Comparison of ENCODE assay signal across 8 cellular contexts in genomic region chr11:59550842-59551650, GRCh38. TPM values are rescaled to one million over a fixed set of nuclear protein-coding genes. Genes with fewer than 3 reads are reported as not detected.
DNase-seq lines count a peak whose midpoint lies in the region; ATAC-seq and TF ChIP-seq lines count a peak whose summit lies in the region.

No MANE protein-coding gene starts in this region.

- H3K4me1 Mint-ChIP-seq in activated naive CD8-positive, alpha-beta T cell treated with anti-CD3 and anti-CD28 coated beads, Interleukin-2, amount 50 U/mL, for 24 hours, result peaks cover 42% of the 10 kb centered on the region

- peak; percentile 39 for ATAC-seq in HG02571 (IDR thresholded peaks at IDR 0.05; ENCODE audit: unreplicated experiment)
- ATAC-seq in activated naive CD8-positive, alpha-beta T cell treated with anti-CD3 and anti-CD28 coated beads, Interleukin-2, amount 50 U/mL, for 24 hours, result peak; percentile 40
- peak; percentile 69 to 87 (median 82) for ATAC-seq in heart right ventricle

- H4K20me1 ChIP-seq in SU-DHL-6 (ENCODE audit: low read depth, low read length), result no peaks in the 10 kb centered on the region

- H3K27me3 ChIP-seq in SU-DHL-6 (ENCODE audit: low read length) (no peaks in the 10 kb centered on the region), heart right ventricle (no peaks in the 10 kb centered on the region), prostate gland (replicated peaks; ENCODE audit: insufficient read depth) (no peaks in the 10 kb centered on the region)

- H3K4me1 ChIP-seq in heart right ventricle (peaks cover 0 to 46% (median 15%) of the 10 kb centered on the region in 9 donors), prostate gland (replicated peaks) (no peaks in the 10 kb centered on the region)

- H3K79me2 ChIP-seq in SU-DHL-6 (ENCODE audit: insufficient read depth, low read length), result no peaks in the 10 kb centered on the region

- intact Hi-C loops in heart right ventricle (cut with DNase I) (loop anchor here in 4 of 10 donors (5.0 to 10.0 kb wide), 4 partner anchors 66 to 976 kb away; partner anchors contain the start of genes PATL1 (in 3 of the 4), LPXN (in 1 of the 4), OSBP (in 1 of the 4) and ZFP91 (in 1 of the 4)), prostate gland (cut with DNase I) (loop anchor here (1.0 to 10.0 kb wide), 3 partner anchors 65 to 1784 kb away; partner anchors contain the start of genes DDB1, PATL1 and TKFC)

- H3K9me2 ChIP-seq in SU-DHL-6 (replicated peaks; ENCODE audit: insufficient read depth, low read length), result no peaks in the 10 kb centered on the region

- peaks cover 30% of the 10 kb centered on the region for H3F3A ChIP-seq in SU-DHL-6 (ENCODE audit: insufficient read depth)

- H3K9ac ChIP-seq in SU-DHL-6 (ENCODE audit: low read length), result peak overlapping the region; percentile 49

- H3K36me3 Mint-ChIP-seq in activated naive CD8-positive, alpha-beta T cell treated with anti-CD3 and anti-CD28 coated beads, Interleukin-2, amount 50 U/mL, for 24 hours (ENCODE audit: low read depth), result peaks cover 12% of the 10 kb centered on the region

- peak overlapping the region; percentile 73 for H3K4me2 ChIP-seq in SU-DHL-6 (ENCODE audit: low read depth, low read length, poor library complexity, severe bottlenecking)

- 1% methylated on average over 34 of the region's 34 CpGs for WGBS in heart right ventricle, 2 donors
- WGBS in prostate gland, result 1% methylated on average over 34 of the region's 34 CpGs

- H3K27ac ChIP-seq in SU-DHL-6 (ENCODE audit: low read depth, low read length), result peak overlapping the region; percentile 56
- peak overlapping the region; percentile 37 to 85 (median 78) for H3K27ac ChIP-seq in heart right ventricle
- H3K27ac ChIP-seq in prostate gland, result peak overlapping the region; percentile 67 to 74

- no peak for TF ChIP-seq POLR2A in prostate gland (IDR thresholded peaks at IDR 0.05)

- H3K27ac Mint-ChIP-seq in activated naive CD8-positive, alpha-beta T cell treated with anti-CD3 and anti-CD28 coated beads, Interleukin-2, amount 50 U/mL, for 24 hours, result peak overlapping the region; percentile 95

- H3K9me3 Mint-ChIP-seq in activated naive CD8-positive, alpha-beta T cell treated with anti-CD3 and anti-CD28 coated beads, Interleukin-2, amount 50 U/mL, for 24 hours, result peaks cover 3% of the 10 kb centered on the region

- peaks cover 16% of the 10 kb centered on the region for H3K27me3 Mint-ChIP-seq in activated naive CD8-positive, alpha-beta T cell treated with anti-CD3 and anti-CD28 coated beads, Interleukin-2, amount 50 U/mL, for 24 hours

- DNase-seq in EH (ENCODE audit: low read depth), result peak; percentile 91
- peak; percentile 86 for DNase-seq in NCI-H1105 treated with DMSO at 0.1 percent for 48 hours (lab: John Stamatoyannopoulos, UW)
- DNase-seq in activated naive CD8-positive, alpha-beta T cell treated with anti-CD3 and anti-CD28 coated beads, Interleukin-2, amount 50 U/mL, for 24 hours, result peak; percentile 86
- DNase-seq in heart right ventricle, result peak; percentile 55 to 77
- peak; percentile 68 for DNase-seq in prostate gland (ENCODE audit: low spot score)
- peak; percentile 86 for DNase-seq in ureter (ENCODE audit: low spot score)

- TF ChIP-seq CTCF in SU-DHL-6 (IDR thresholded peaks at IDR 0.05; ENCODE audit: insufficient read depth, low read length, poor library complexity, severe bottlenecking) (no peak), heart right ventricle (IDR thresholded peaks at IDR 0.05) (no peak), prostate gland (IDR thresholded peaks at IDR 0.05) (no peak)

- H3K36me3 ChIP-seq in SU-DHL-6 (ENCODE audit: low read length) (no peaks in the 10 kb centered on the region), heart right ventricle (no peaks in the 10 kb centered on the region), prostate gland (no peaks in the 10 kb centered on the region)

- peak overlapping the region; percentile 82 for H3K4me3 Mint-ChIP-seq in activated naive CD8-positive, alpha-beta T cell treated with anti-CD3 and anti-CD28 coated beads, Interleukin-2, amount 50 U/mL, for 24 hours

- peak overlapping the region; percentile 54 for H3K4me3 ChIP-seq in SU-DHL-6 (ENCODE audit: insufficient read depth, low read length, poor library complexity, severe bottlenecking)
- H3K4me3 ChIP-seq in heart right ventricle, result peak overlapping the region; percentile 2 to 61 (median 50)
- H3K4me3 ChIP-seq in prostate gland, result peak overlapping the region; percentile 34 to 41

- H3K9me3 ChIP-seq in SU-DHL-6 (ENCODE audit: insufficient read depth, low read length) (no peaks in the 10 kb centered on the region), heart right ventricle (no peaks in the 10 kb centered on the region), prostate gland (no peaks in the 10 kb centered on the region)

- H2AFZ ChIP-seq in SU-DHL-6 (ENCODE audit: low read depth, low read length, severe bottlenecking), result peak overlapping the region; percentile 58

RNA-seq across cellular contexts. Expression of gene OR4D9, which starts 39.7 kb away (rescaled TPM):
- total RNA-seq in heart right ventricle (not detected), prostate gland (not detected), ureter (not detected)
- polyA plus RNA-seq in heart right ventricle, result not detected

RNA-seq across cellular contexts. Expression of gene OR4D11, which starts 47.7 kb away (rescaled TPM):
- total RNA-seq in heart right ventricle, result not detected
- polyA plus RNA-seq in heart right ventricle, result not detected
- total RNA-seq in prostate gland, result not detected
- not detected for total RNA-seq in ureter

Comparison
In these comparisons a context has a peak if more than half of its experiments do, and no peak if none do; other contexts are left out.
1. Peak in every context shown above with its lines: DNase-seq, ATAC-seq, H3K4me3 ChIP-seq and H3K27ac ChIP-seq.